In the genomic region with DNA sequence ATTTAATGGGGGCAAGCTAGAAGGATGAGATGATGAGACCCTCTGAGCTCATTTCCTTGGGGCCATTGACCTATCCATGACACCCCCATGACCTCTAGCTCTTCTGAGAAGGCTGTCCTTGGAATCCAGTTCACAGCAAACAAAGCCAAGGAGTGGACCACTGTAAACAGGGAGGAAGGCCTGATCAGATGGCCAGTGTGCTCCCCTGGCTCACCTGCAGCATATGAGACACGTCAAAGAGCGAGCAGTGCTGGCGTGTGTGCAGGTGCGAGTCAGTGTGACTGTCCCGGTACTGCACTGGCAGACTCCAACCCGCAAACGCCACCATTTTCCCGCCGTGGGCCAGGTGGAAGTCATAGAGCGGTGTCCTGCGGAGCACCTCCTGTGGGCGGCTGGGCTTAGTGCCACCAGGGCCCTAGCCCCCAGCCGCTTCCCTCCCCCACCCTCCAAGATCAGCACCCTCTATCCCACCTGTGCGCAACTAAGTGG, we compare ENCODE assay signal across 10 cellular contexts. TPM values are rescaled to one million over a fixed set of nuclear protein-coding genes. Genes with fewer than 3 reads are reported as not detected.
DNase-seq lines count a peak whose midpoint lies in the region; ATAC-seq and TF ChIP-seq lines count a peak whose summit lies in the region.
"Had no signal": no experiment of that assay in that cellular context is flagged by ENCODE, and none has a peak within 500 bp of the region (broad histone marks: within the 10 kb centered on the region; RNA-seq: fewer than 3 reads in every experiment).

No MANE protein-coding gene starts in this region.

- H4K20me1 ChIP-seq in PC-3 (ENCODE audit: low read length): no peaks in the 10 kb centered on the region

- H3K27ac ChIP-seq in PC-3 (ENCODE audit: low read length): peak overlapping the region; percentile 70
- H3K27ac ChIP-seq in endodermal cell (ENCODE audit: low read depth, low read length): no peak overlapping the region
- H3K27ac ChIP-seq in lower lobe of right lung: no peak overlapping the region
- H3K27ac ChIP-seq in subcutaneous abdominal adipose tissue (ENCODE audit: low read depth, low read length): no peak overlapping the region
- no peak overlapping the region for H3K27ac ChIP-seq in gastrocnemius medialis
- H3K27ac ChIP-seq: HL-60 had no signal

- intact Hi-C loops in PC-3 (cut with micrococcal nuclease) (no loop called here), lower lobe of right lung (cut with DNase I) (no loop called here), gastrocnemius medialis (cut with DNase I; ENCODE audit: low total_unique reads) (no loop called here)

- no TSS peak for BruUV-seq in PC-3 (replicated peaks; lab: Mats Ljungman, UMichigan)

- H3K27me3 Mint-ChIP-seq in endodermal cell (ENCODE audit: insufficient read depth): peaks cover 1% of the 10 kb centered on the region

- no peaks in the 10 kb centered on the region for H3K27me3 ChIP-seq in PC-3 (ENCODE audit: low read length)
- no peaks in the 10 kb centered on the region for H3K27me3 ChIP-seq in endodermal cell (ENCODE audit: control insufficient read depth, insufficient read depth, low read length, poor library complexity, severe bottlenecking)
- no peaks in the 10 kb centered on the region for H3K27me3 ChIP-seq in lower lobe of right lung (ENCODE audit: low read depth)
- H3K27me3 ChIP-seq in subcutaneous abdominal adipose tissue (ENCODE audit: control insufficient read depth in 5 of 5, insufficient read depth in 4 of 5, low read length in 5 of 5): no peaks in the 10 kb centered on the region
- no peaks in the 10 kb centered on the region for H3K27me3 ChIP-seq in gastrocnemius medialis

- peaks cover 24% of the 10 kb centered on the region for H3K36me3 Mint-ChIP-seq in endodermal cell (ENCODE audit: low read depth)

- H3K27ac Mint-ChIP-seq in endodermal cell: peak overlapping the region; percentile 96

- ATAC-seq in PC-3 (no peak), lower lobe of right lung (peak; percentile 3 to 8), gastrocnemius medialis (no peak)

- no peak for TF ChIP-seq CTCF in PC-3 (conservative IDR thresholded peaks at IDR 0.05; ENCODE audit: low read depth, low read length)
- TF ChIP-seq CTCF in endodermal cell (conservative IDR thresholded peaks at IDR 0.05): no peak
- TF ChIP-seq CTCF in lower lobe of right lung (IDR thresholded peaks at IDR 0.05): no peak
- TF ChIP-seq CTCF in gastrocnemius medialis (IDR thresholded peaks at IDR 0.05 in 4 of 5, conservative IDR thresholded peaks at IDR 0.05 in 1 of 5): no peak

- in situ Hi-C loops in gastrocnemius medialis (cut with MboI; ENCODE audit: low sequenced_read_pairs in 4 of 4): no loop called here

- H3F3A ChIP-seq in PC-3 (ENCODE audit: low read length, unreplicated experiment): peaks cover 6% of the 10 kb centered on the region

- H3K4me2 ChIP-seq in PC-3 (ENCODE audit: low read length): peak overlapping the region; percentile 6; the same call in 1 of the 2 replicates

- no peak overlapping the region for H3K9ac ChIP-seq in PC-3 (ENCODE audit: low read length)
- H3K9ac ChIP-seq in endodermal cell (ENCODE audit: extremely low read depth, low read length, poor library complexity, severe bottlenecking): peak overlapping the region; percentile 52
- peak overlapping the region in 1 of 5 donors; percentile 19 for H3K9ac ChIP-seq in subcutaneous abdominal adipose tissue (ENCODE audit: low read length in 5 of 5)

- peaks cover 19% of the 10 kb centered on the region for H3K4me1 Mint-ChIP-seq in endodermal cell

- DNase-seq in PC-3 (no peak), endodermal cell (no peak), lower lobe of right lung (no peak), gastrocnemius medialis (no peak), kidney glomerular epithelial cell (lab: John Stamatoyannopoulos, UW) (no peak), NCI-H510A (lab: John Stamatoyannopoulos, UW) (no peak)
- DNase-seq: NCI-H345; stimulated activated CD4-positive, alpha-beta T cell treated with anti-CD3 and anti-CD28 coated beads, Interleukin-12 subunit alpha, Interleukin-12 subunit beta, amount 100 ng/mL, for 4 hours had no signal

- H3K36me3 ChIP-seq in PC-3 (ENCODE audit: low read depth, low read length) (no peaks in the 10 kb centered on the region), endodermal cell (ENCODE audit: control insufficient read depth, insufficient read depth, low read length) (no peaks in the 10 kb centered on the region), lower lobe of right lung (peaks cover 49% of the 10 kb centered on the region), subcutaneous abdominal adipose tissue (ENCODE audit: control insufficient read depth in 5 of 5, insufficient read depth in 5 of 5, low read length in 5 of 5) (peaks cover 0 to 59% (median 43%) of the 10 kb centered on the region in 5 donors), gastrocnemius medialis (peaks cover 0 to 30% of the 10 kb centered on the region in 2 donors)

- H3K4me1 ChIP-seq in PC-3 (ENCODE audit: insufficient read depth, low read length) (peaks cover 24% of the 10 kb centered on the region), endodermal cell (ENCODE audit: control insufficient read depth, insufficient read depth, low read length) (peaks cover 3% of the 10 kb centered on the region), lower lobe of right lung (peaks cover 13% of the 10 kb centered on the region), subcutaneous abdominal adipose tissue (ENCODE audit: control insufficient read depth in 5 of 5, insufficient read depth in 5 of 5, low read length in 5 of 5) (peaks cover 0 to 31% (median 24%) of the 10 kb centered on the region in 5 donors), gastrocnemius medialis (no peaks in the 10 kb centered on the region)

- CTCF ChIA-PET in PC-3 (lab: Charles Lee): no interaction called here

- no peak for TF ChIP-seq POLR2A in gastrocnemius medialis (IDR thresholded peaks at IDR 0.05)

- no peak overlapping the region for H2AFZ ChIP-seq in PC-3 (ENCODE audit: low read length)

- H3K4me3 Mint-ChIP-seq in endodermal cell: peak overlapping the region; percentile 91

- WGBS in endodermal cell (ENCODE audit: insufficient coverage in 1 of 2, insufficient read length in 1 of 2), 2 experiments: 23 to 41% methylated on average over 4 to 14 of the region's 14 CpGs

- H3K79me2 ChIP-seq in PC-3 (ENCODE audit: low read length): no peaks in the 10 kb centered on the region

- H3K9me3 ChIP-seq in PC-3 (ENCODE audit: low read length) (no peaks in the 10 kb centered on the region), endodermal cell (ENCODE audit: control insufficient read depth, low read length) (no peaks in the 10 kb centered on the region), lower lobe of right lung (no peaks in the 10 kb centered on the region), subcutaneous abdominal adipose tissue (ENCODE audit: control insufficient read depth in 5 of 5, low read length in 5 of 5) (no peaks in the 10 kb centered on the region), gastrocnemius medialis (no peaks in the 10 kb centered on the region)

- H3K4me3 ChIP-seq in PC-3 (ENCODE audit: low read length): no peak overlapping the region
- peak overlapping the region; percentile 81 for H3K4me3 ChIP-seq in endodermal cell (ENCODE audit: low read length)
- peak overlapping the region; percentile 35 for H3K4me3 ChIP-seq in lower lobe of right lung
- H3K4me3 ChIP-seq in subcutaneous abdominal adipose tissue (ENCODE audit: low read depth in 1 of 5, low read length in 5 of 5): peak overlapping the region in 4 of 5 donors; percentile 4 to 47 (median 32)
- no peak overlapping the region for H3K4me3 ChIP-seq in gastrocnemius medialis

- no peaks in the 10 kb centered on the region for H3K9me2 ChIP-seq in PC-3 (replicated peaks; ENCODE audit: low read length)

- POLR2A ChIA-PET in PC-3 (lab: Charles Lee; ENCODE audit: unreplicated experiment): no interaction called here

- H3K9me3 Mint-ChIP-seq in endodermal cell: no peaks in the 10 kb centered on the region

RNA-seq across cellular contexts. Expression of gene AMT, which starts 0.3 kb away (rescaled TPM):
- total RNA-seq in PC-3 (2014; rRNA removed): 1.6 and 1.8 TPM in 2 replicates
- 10 to 100 TPM; 44.4 to 51.7 TPM for total RNA-seq in endodermal cell
- 25.9 TPM for polyA plus RNA-seq in endodermal cell (2013, experiment 1 of 2)
- polyA plus RNA-seq in endodermal cell (2013, experiment 2 of 2): 21.9 TPM
- total RNA-seq in lower lobe of right lung: 8.4 TPM
- total RNA-seq in gastrocnemius medialis: 1 to 10 TPM in 2 of 4 donors, under 1 TPM in 1, not detected in 1; 0.52 to 1.3 (median 1.1) TPM

RNA-seq across cellular contexts. Expression of gene NICN1, which starts 7.2 kb away (rescaled TPM):
- 1.8 and 5.3 TPM in 2 replicates for total RNA-seq in PC-3 (2014; rRNA removed)
- 10 to 100 TPM; 10.4 to 19.6 TPM for total RNA-seq in endodermal cell
- 20.8 TPM for polyA plus RNA-seq in endodermal cell (2013, experiment 1 of 2)
- 17.5 TPM for polyA plus RNA-seq in endodermal cell (2013, experiment 2 of 2)
- total RNA-seq in lower lobe of right lung: 22.1 TPM
- total RNA-seq in gastrocnemius medialis: 1 to 10 TPM; 1.9 to 7.0 (median 3.8) TPM

RNA-seq across cellular contexts. Expression of gene TCTA, which starts 9.7 kb away (rescaled TPM):
- total RNA-seq in PC-3 (2014; rRNA removed) (23.7 and 25.4 TPM in 2 replicates), endodermal cell (10 to 100 TPM in 1 of 2 donors, 1 to 10 TPM in 1; 6.3 to 11.2 TPM), lower lobe of right lung (38.8 TPM), gastrocnemius medialis (10 to 100 TPM; 12.0 to 25.8 (median 15.1) TPM)
- polyA plus RNA-seq in endodermal cell (2013, experiment 1 of 2): 8.1 TPM
- polyA plus RNA-seq in endodermal cell (2013, experiment 2 of 2): 6.9 TPM

RNA-seq across cellular contexts. Expression of gene RHOA, which starts 10.2 kb away (rescaled TPM):
- total RNA-seq in PC-3 (2014; rRNA removed) (278 and 292 TPM in 2 replicates), endodermal cell (100 to 1,000 TPM; 359 to 371 TPM), lower lobe of right lung (601 TPM), gastrocnemius medialis (100 to 1,000 TPM; 244 to 411 (median 282) TPM)
- 416 TPM for polyA plus RNA-seq in endodermal cell (2013, experiment 1 of 2)
- 399 TPM for polyA plus RNA-seq in endodermal cell (2013, experiment 2 of 2)

RNA-seq across cellular contexts. Expression of gene DAG1, which starts 48.1 kb away (rescaled TPM):
- total RNA-seq in PC-3 (2014; rRNA removed) (111 and 114 TPM in 2 replicates), endodermal cell (100 to 1,000 TPM; 145 to 176 TPM), lower lobe of right lung (71.5 TPM), gastrocnemius medialis (100 to 1,000 TPM in 3 of 4 donors, 10 to 100 TPM in 1; 95.0 to 177 (median 109) TPM)
- polyA plus RNA-seq in endodermal cell (2013, experiment 1 of 2): 65.6 TPM
- polyA plus RNA-seq in endodermal cell (2013, experiment 2 of 2): 69.3 TPM

Comparison
In these comparisons a context has a peak if more than half of its experiments do, and no peak if none do; other contexts are left out.
1. ATAC-seq: peak in lower lobe of right lung (2 of 2); none in PC-3 (single experiment) and gastrocnemius medialis (0 of 2).
2. H3K4me3 ChIP-seq: peak in endodermal cell (single experiment), lower lobe of right lung (single experiment) and subcutaneous abdominal adipose tissue (4 of 5); none in PC-3 (single experiment) and gastrocnemius medialis (0 of 4).